In genomic region chr5:84748313-84748712, GRCh38 we compare ENCODE assay signal across 34 cellular contexts.
A peak's percentile ranks its signal among the peaks of the same experiment; 100 is the strongest.
DNase-seq lines count a peak whose midpoint lies in the region; ATAC-seq, FAIRE-seq and TF ChIP-seq lines count a peak whose summit lies in the region.
"Had no signal": no experiment of that assay in that cellular context is flagged by ENCODE, and none has a peak within 500 bp of the region (broad histone marks: within the 10 kb centered on the region; RNA-seq: fewer than 3 reads in every experiment).

No MANE protein-coding gene starts in this region.

- no peak overlapping the region for H3K14ac ChIP-seq in IMR-90 (replicated peaks; ENCODE audit: low read depth, low read length)

- POLR2A ChIA-PET in A549 (lab: Yijun Ruan, JAX) (no interaction called here), IMR-90 (lab: Charles Lee; ENCODE audit: unreplicated experiment) (no interaction called here), endothelial cell of umbilical vein (lab: Charles Lee) (no interaction called here)

- ATAC-seq in A549 (no peak), IMR-90 (ENCODE audit: low read depth) (no peak), HG02798 (IDR thresholded peaks at IDR 0.05; ENCODE audit: poor library complexity, unreplicated experiment) (no peak), right lobe of liver (no peak)
- ATAC-seq: CD8-positive, alpha-beta T cell had no signal

- no peak overlapping the region for H4K91ac ChIP-seq in IMR-90 (ENCODE audit: insufficient read depth, low read depth, low read length)

- TF ChIP-seq EP300 in A549 (IDR thresholded peaks at IDR 0.05), result no peak

- H3K4me1 ChIP-seq in A549 (no peaks in the 10 kb centered on the region), IMR-90 (ENCODE audit: control insufficient read depth, insufficient read depth, low read length) (no peaks in the 10 kb centered on the region), endothelial cell of umbilical vein (ENCODE audit: control insufficient read depth, extremely low read depth, insufficient read depth, low read length) (no peaks in the 10 kb centered on the region), right lobe of liver (no peaks in the 10 kb centered on the region)
- H3K4me1 ChIP-seq: BE2C, BLaER1, Caco-2 had no signal

- CTCF ChIA-PET in A549 (lab: Yijun Ruan, JAX), result no interaction called here
- CTCF ChIA-PET in IMR-90 (lab: Yijun Ruan, JAX), result interaction anchor here (0.6 kb wide), 1 partner anchor 135 kb away, joined by 3 read pairs; no protein-coding TSS in a partner anchor
- CTCF ChIA-PET in endothelial cell of umbilical vein (lab: Charles Lee), result no interaction called here

- H4K5ac ChIP-seq in IMR-90 (ENCODE audit: low read depth, low read length), result no peak overlapping the region

- no peak overlapping the region for H2AK9ac ChIP-seq in IMR-90 (replicated peaks; ENCODE audit: low read depth, low read length, poor library complexity)

- in situ Hi-C loops in IMR-90 (cut with MboI; ENCODE audit: low sequenced_read_pairs), result no loop called here

- no TSS peak for BruUV-seq in IMR-90 (replicated peaks; lab: Mats Ljungman, UMichigan)
- no TSS peak for BruUV-seq in endothelial cell of umbilical vein (replicated peaks; lab: Mats Ljungman, UMichigan)

- H3K79me2 ChIP-seq in endothelial cell of umbilical vein (ENCODE audit: control insufficient read depth, insufficient read depth, low read length), result no peaks in the 10 kb centered on the region

- no peak overlapping the region for H3K9ac ChIP-seq in IMR-90 (ENCODE audit: low read depth, low read length)
- no peak overlapping the region for H3K9ac ChIP-seq in endothelial cell of umbilical vein (replicated peaks; ENCODE audit: extremely low read depth, insufficient read depth, low read length)
- H3K9ac ChIP-seq: BLaER1; BLaER1 treated with 17β-estradiol and CSF1 and Interleukin-3, amounts not matched to agents 10 nM and 100 nM had no signal

- no peak overlapping the region for H3K4ac ChIP-seq in IMR-90 (ENCODE audit: low read depth, low read length)

- H3K36me3 ChIP-seq in IMR-90 (ENCODE audit: control insufficient read depth, insufficient read depth, low read length), result no peaks in the 10 kb centered on the region
- no peaks in the 10 kb centered on the region for H3K36me3 ChIP-seq in endothelial cell of umbilical vein (ENCODE audit: control insufficient read depth in 2 of 2, extremely low read depth in 1 of 2, insufficient read depth in 2 of 2, low read length in 2 of 2)
- no peaks in the 10 kb centered on the region for H3K36me3 ChIP-seq in right lobe of liver
- H3K36me3 ChIP-seq: BE2C; BLaER1; BLaER1 treated with 17β-estradiol and CSF1 and Interleukin-3, amounts not matched to agents 10 nM and 100 nM had no signal

- no peak overlapping the region for H3K18ac ChIP-seq in IMR-90 (ENCODE audit: low read depth, low read length)

- FAIRE-seq in A549 (lab: Jason Lieb, UNC) (peak; percentile 23), endothelial cell of umbilical vein (lab: Jason Lieb, UNC) (peak; percentile 18), islet of Langerhans (lab: Jason Lieb, UNC) (peak; percentile 33)
- FAIRE-seq: A204.1, D721Med had no signal

- no peak overlapping the region for H3K23ac ChIP-seq in IMR-90 (ENCODE audit: low read depth, low read length)

- no peak overlapping the region for H4K8ac ChIP-seq in IMR-90 (ENCODE audit: low read depth in 2 of 2, low read length in 2 of 2)

- TF ChIP-seq RAD21 in A549 (conservative IDR thresholded peaks at IDR 0.05 in 1 of 2, IDR thresholded peaks at IDR 0.05 in 1 of 2) (no peak), IMR-90 (IDR thresholded peaks at IDR 0.05; ENCODE audit: low read length) (no peak)

- WGBS in A549 (ENCODE audit: missing lambda C conversion rate), result 8% methylated on average over 1 of the region's 1 CpG
- no CpG with 5 or more reads among the region's 1 CpG for WGBS in IMR-90 (ENCODE audit: extremely low coverage in 2 of 2, insufficient read length in 1 of 2), 2 experiments
- WGBS in right lobe of liver (ENCODE audit: insufficient coverage, low coverage, low lambda C conversion rate, missing lambda C conversion rate), result 62% methylated on average over 1 of the region's 1 CpG

- H2BK120ac ChIP-seq in IMR-90 (ENCODE audit: low read depth, low read length), result no peak overlapping the region

- H3K4me2 ChIP-seq in A549 (no peak overlapping the region), IMR-90 (ENCODE audit: low read depth, low read length) (no peak overlapping the region), endothelial cell of umbilical vein (ENCODE audit: insufficient read depth, low read length) (no peak overlapping the region)
- H3K4me2 ChIP-seq: BLaER1; BLaER1 treated with 17β-estradiol and CSF1 and Interleukin-3, amounts not matched to agents 10 nM and 100 nM had no signal

- H3K9me1 ChIP-seq in IMR-90 (ENCODE audit: insufficient read depth, low read length) (no peaks in the 10 kb centered on the region), endothelial cell of umbilical vein (replicated peaks; ENCODE audit: control insufficient read depth, extremely low read depth, insufficient read depth, low read length) (no peaks in the 10 kb centered on the region)

- no peak overlapping the region for H2BK5ac ChIP-seq in IMR-90 (ENCODE audit: low read depth, low read length, poor library complexity, severe bottlenecking)

- H4K20me1 ChIP-seq in IMR-90 (ENCODE audit: insufficient read depth, low read length) (no peaks in the 10 kb centered on the region), endothelial cell of umbilical vein (replicated peaks; ENCODE audit: control insufficient read depth, extremely low read depth, insufficient read depth, low read length) (no peaks in the 10 kb centered on the region)
- H4K20me1 ChIP-seq: BLaER1; BLaER1 treated with 17β-estradiol and CSF1 and Interleukin-3, amounts not matched to agents 10 nM and 100 nM had no signal

- intact Hi-C loops in IMR-90 (cut with micrococcal nuclease), result no loop called here
- intact Hi-C loops in endothelial cell of umbilical vein (cut with micrococcal nuclease), result no loop called here
- intact Hi-C loops in right lobe of liver (cut with DNase I), result no loop called here

- DNase-seq in A549 (ENCODE audit: low read depth in 1 of 2, low spot score in 1 of 2) (no peak), IMR-90 (no peak), endothelial cell of umbilical vein (ENCODE audit: low read depth, low spot score) (no peak), NCI-H226 (no peak), right lobe of liver (no peak), GM10266 (ENCODE audit: extremely low spot score) (no peak)
- DNase-seq: 8988T; ACHN; AML-193; BE2C; C1 segment of cervical spinal cord; Caco-2; Calu3; CD4-positive, alpha-beta memory T cell; CD4-positive, alpha-beta T cell; CD4-positive, CD25-positive, alpha-beta regulatory T cell; CD8-positive, alpha-beta memory T cell; CD8-positive, alpha-beta T cell; COR-L47; DMS 273 treated with DMSO at 0.1 percent for 48 hours; DMS153; DMS53; DMS79; DMS79 treated with DMSO at 0.1 percent for 48 hours; DND-41; EL had no signal

- no peak overlapping the region for H3K4me3 ChIP-seq in A549
- H3K4me3 ChIP-seq in IMR-90 (ENCODE audit: insufficient read depth, low read depth, low read length), result no peak overlapping the region
- no peak overlapping the region for H3K4me3 ChIP-seq in endothelial cell of umbilical vein (replicated peaks in 1 of 3; ENCODE audit: insufficient read depth in 1 of 3, low read depth in 1 of 3, low read length in 3 of 3)
- no peak overlapping the region for H3K4me3 ChIP-seq in right lobe of liver
- H3K4me3 ChIP-seq: BLaER1; BLaER1 treated with 17β-estradiol and CSF1 and Interleukin-3, amounts not matched to agents 10 nM and 100 nM had no signal

- TF ChIP-seq POLR2A in A549 (IDR thresholded peaks at IDR 0.05; ENCODE audit: low read length) (no peak), IMR-90 (IDR thresholded peaks at IDR 0.05; ENCODE audit: low read depth, low read length) (no peak), endothelial cell of umbilical vein (IDR thresholded peaks at IDR 0.05; ENCODE audit: low read depth, low read length) (no peak), right lobe of liver (IDR thresholded peaks at IDR 0.05) (no peak)

- TF ChIP-seq CTCF in A549 (IDR thresholded peaks at IDR 0.05) (no peak), IMR-90 (conservative IDR thresholded peaks at IDR 0.05; ENCODE audit: low read depth, low read length) (no peak), endothelial cell of umbilical vein (IDR thresholded peaks at IDR 0.05; ENCODE audit: extremely low read depth in 1 of 2, insufficient read depth in 1 of 2, low read depth in 1 of 2, low read length in 2 of 2) (no peak), right lobe of liver (IDR thresholded peaks at IDR 0.05) (no peak), GM10266 (IDR thresholded peaks at IDR 0.05; ENCODE audit: control insufficient read depth, insufficient read depth, low read depth, missing control alignments) (no peak)

- no peaks in the 10 kb centered on the region for H3K79me1 ChIP-seq in IMR-90 (ENCODE audit: low read depth in 1 of 2, low read length in 2 of 2)

- H2BK15ac ChIP-seq in IMR-90 (ENCODE audit: low read depth, low read length), result no peak overlapping the region

- H2AK5ac ChIP-seq in IMR-90 (ENCODE audit: low read depth, low read length), result no peak overlapping the region

- H2AFZ ChIP-seq in IMR-90 (replicated peaks; ENCODE audit: low read length, poor library complexity) (no peak overlapping the region), endothelial cell of umbilical vein (ENCODE audit: low read depth, low read length) (no peak overlapping the region)

- H3K27me3 ChIP-seq in IMR-90 (ENCODE audit: control insufficient read depth, insufficient read depth, low read length) (no peaks in the 10 kb centered on the region), endothelial cell of umbilical vein (ENCODE audit: control insufficient read depth in 2 of 2, insufficient read depth in 2 of 2, low read length in 2 of 2) (no peaks in the 10 kb centered on the region), right lobe of liver (no peaks in the 10 kb centered on the region)
- H3K27me3 ChIP-seq: BE2C; BLaER1; BLaER1 treated with 17β-estradiol and CSF1 and Interleukin-3, amounts not matched to agents 10 nM and 100 nM had no signal

- H3K27ac ChIP-seq in A549, result no peak overlapping the region
- no peak overlapping the region for H3K27ac ChIP-seq in IMR-90 (ENCODE audit: insufficient read depth, low read length)
- no peak overlapping the region for H3K27ac ChIP-seq in endothelial cell of umbilical vein (ENCODE audit: insufficient read depth, low read depth, low read length)
- H3K27ac ChIP-seq in right lobe of liver, result no peak overlapping the region
- H3K27ac ChIP-seq: 22Rv1; BLaER1; BLaER1 treated with 17β-estradiol and CSF1 and Interleukin-3, amounts not matched to agents 10 nM and 100 nM; C4-2B had no signal

- dilution Hi-C loops in IMR-90 (cut with HindIII; ENCODE audit: low sequenced_read_pairs, unreplicated experiment) (no loop called here), endothelial cell of umbilical vein (cut with MboI; ENCODE audit: extremely low pct_ligation_motif_present, low sequenced_read_pairs) (no loop called here)

- no peak overlapping the region for H2BK20ac ChIP-seq in IMR-90 (ENCODE audit: low read depth, low read length)

- no peaks in the 10 kb centered on the region for H3K9me3 ChIP-seq in A549
- no peaks in the 10 kb centered on the region for H3K9me3 ChIP-seq in IMR-90 (ENCODE audit: control insufficient read depth, insufficient read depth, low read length)
- H3K9me3 ChIP-seq in endothelial cell of umbilical vein (replicated peaks; ENCODE audit: control insufficient read depth, insufficient read depth, low read length), result no peaks in the 10 kb centered on the region
- no peaks in the 10 kb centered on the region for H3K9me3 ChIP-seq in right lobe of liver
- H3K9me3 ChIP-seq: BE2C, BLaER1, Caco-2 had no signal

- H3K56ac ChIP-seq in IMR-90 (ENCODE audit: extremely low read depth, insufficient read depth, low read length), result no peak overlapping the region
